ENCODE assay signal across 8 cellular contexts in genomic region chr2:161273038-161273760, GRCh38. TPM values are rescaled to one million over a fixed set of nuclear protein-coding genes. Genes with fewer than 3 reads are reported as not detected.
A peak's percentile ranks its signal among the peaks of the same experiment; 100 is the strongest.
DNase-seq lines count a peak whose midpoint lies in the region; ATAC-seq, FAIRE-seq and TF ChIP-seq lines count a peak whose summit lies in the region.

No MANE protein-coding gene starts in this region.

- H4K20me1 ChIP-seq in HepG2 (ENCODE audit: insufficient read depth, low read length) = no peaks in the 10 kb centered on the region

- H3K27me3 ChIP-seq in HepG2 (ENCODE audit: control insufficient read depth in 1 of 2, insufficient read depth in 2 of 2, low read length in 2 of 2) = peaks cover 2 to 4% of the 10 kb centered on the region in 2 experiments; a peak in 2 of 5 replicates

- CTCF ChIA-PET in HepG2 (lab: Yijun Ruan, JAX; ENCODE audit: low intra/inter-chr PET ratio, low total read pairs) = interaction anchor here (1.1 to 3.5 kb wide), 3 partner anchors 23 to 210 kb away, joined by 3 to 39 read pairs (median 28); no protein-coding TSS in a partner anchor

- no peak overlapping the region for H3K9ac ChIP-seq in HepG2 (ENCODE audit: insufficient read depth, low read depth, low read length)

- peak; percentile 74 for FAIRE-seq in HepG2 (lab: Jason Lieb, UNC)

- H3K27ac ChIP-seq in HepG2 (ENCODE audit: extremely low read length, insufficient read depth, low read length) = no peak overlapping the region

- H3K27ac Mint-ChIP-seq in brain = no peak overlapping the region

- H2AFZ ChIP-seq in HepG2 (ENCODE audit: low read length) = no peak overlapping the region

- peak; percentile 1 to 52 for DNase-seq in NCI-H524 (lab: John Stamatoyannopoulos, UW)
- DNase-seq in NCI-H524 treated with DMSO at 0.1 percent for 48 hours (lab: John Stamatoyannopoulos, UW) = no peak
- DNase-seq in NCI-H748 (lab: John Stamatoyannopoulos, UW; ENCODE audit: unreplicated experiment) = peak; percentile 78
- peak; percentile 64 for DNase-seq in HepG2 (ENCODE audit: low spot score)

- 7% methylated on average over 5 of the region's 5 CpGs for WGBS in HepG2 (ENCODE audit: low lambda C conversion rate)

- no peaks in the 10 kb centered on the region for H3K4me1 ChIP-seq in HepG2 (ENCODE audit: insufficient read depth, low read length)

- BruUV-seq in HepG2 (replicated peaks; lab: Mats Ljungman, UMichigan) = no TSS peak

- H3K36me3 Mint-ChIP-seq in brain = no peaks in the 10 kb centered on the region

- ATAC-seq in GM19438 (IDR thresholded peaks at IDR 0.05; ENCODE audit: low read depth, unreplicated experiment) (peak; percentile 70), HG03520 (IDR thresholded peaks at IDR 0.05; ENCODE audit: unreplicated experiment) (peak; percentile 74), HepG2 (peak; percentile 80), GM21576 (IDR thresholded peaks at IDR 0.05; ENCODE audit: unreplicated experiment) (no peak)

- intact Hi-C loops in HepG2 (cut with micrococcal nuclease; ENCODE audit: unreplicated experiment) = loop anchor here (1.0 to 2.0 kb wide), 3 partner anchors 22 to 1184 kb away; no protein-coding TSS in a partner anchor

- no peak for TF ChIP-seq POLR2A in HepG2 (IDR thresholded peaks at IDR 0.05; ENCODE audit: insufficient read depth in 1 of 2, low read depth in 2 of 2, low read length in 2 of 2)

- no peaks in the 10 kb centered on the region for H3K4me1 Mint-ChIP-seq in brain

- H3K36me3 ChIP-seq in HepG2 (replicated peaks in 1 of 2; ENCODE audit: control insufficient read depth in 1 of 2, insufficient read depth in 2 of 2, low read length in 2 of 2) = no peaks in the 10 kb centered on the region

- H3K4me2 ChIP-seq in HepG2 (ENCODE audit: low read depth, low read length) = no peak overlapping the region

- POLR2A ChIA-PET in HepG2 (lab: Yijun Ruan, JAX) = no interaction called here

- H3K79me2 ChIP-seq in HepG2 (ENCODE audit: insufficient read depth, low read length) = no peaks in the 10 kb centered on the region

- peaks cover 0 to 6% (median 3%) of the 10 kb centered on the region in 5 experiments for H3K9me3 Mint-ChIP-seq in brain

- H3K27me3 Mint-ChIP-seq in brain = peaks cover 4% of the 10 kb centered on the region

- in situ Hi-C loops in HepG2 (cut with HindIII; ENCODE audit: extremely low pct_ligation_motif_present, low pct_unique_long_range_greater_than_20kb) = loop anchor here (25.0 kb wide), 2 partner anchors 289 to 664 kb away; no protein-coding TSS in a partner anchor

- TF ChIP-seq CTCF in brain (conservative IDR thresholded peaks at IDR 0.05) (peak; percentile 76 to 83), HepG2 (CRISPR knock-in tag; IDR thresholded peaks at IDR 0.05) (peak; percentile 81)

- H3K4me3 Mint-ChIP-seq in brain = no peak overlapping the region

- no peaks in the 10 kb centered on the region for H3K9me3 ChIP-seq in HepG2 (ENCODE audit: low read length)

- TF ChIP-seq RAD21 in HepG2 (CRISPR knock-in tag; IDR thresholded peaks at IDR 0.05) = peak; percentile 67; the same call in 1 of the 2 replicates

- H3K4me3 ChIP-seq in HepG2 (replicated peaks in 1 of 3; ENCODE audit: insufficient read depth in 1 of 3, low read depth in 2 of 3, low read length in 3 of 3) = no peak overlapping the region

- TF ChIP-seq EP300 in HepG2 (IDR thresholded peaks at IDR 0.05; ENCODE audit: low read depth in 2 of 2, low read length in 2 of 2) (no peak), HepG2 (CRISPR knock-in tag; IDR thresholded peaks at IDR 0.05; ENCODE audit: borderline replicate concordance) (no peak)

TF ChIP-seq in HepG2, 621 proteins besides CTCF, POLR2A, EP300 and RAD21:
- TF ChIP-seq KLF16 (CRISPR knock-in tag; IDR thresholded peaks at IDR 0.05) (peak in 1 of 2 experiments; percentile 31; a peak in 1 of 4 replicates), ATF4 (CRISPR knock-in tag; IDR thresholded peaks at IDR 0.05) (no peak), ZNF124 (CRISPR knock-in tag; IDR thresholded peaks at IDR 0.05) (no peak), FOXA1 (IDR thresholded peaks at IDR 0.05) (no peak), FOXA1 (CRISPR knock-in tag; IDR thresholded peaks at IDR 0.05) (peak; percentile 53), FOXA3 (CRISPR knock-in tag; IDR thresholded peaks at IDR 0.05) (peak; percentile 78), ZNF614 (CRISPR knock-in tag; IDR thresholded peaks at IDR 0.05; ENCODE audit: borderline replicate concordance) (no peak), SMC3 (IDR thresholded peaks at IDR 0.05; ENCODE audit: low read length) (peak; percentile 65), FOSL1 (CRISPR knock-in tag; IDR thresholded peaks at IDR 0.05; ENCODE audit: borderline replicate concordance) (no peak), STAG1 (CRISPR knock-in tag; IDR thresholded peaks at IDR 0.05) (peak; percentile 84), KDM3A (CRISPR knock-in tag; IDR thresholded peaks at IDR 0.05; ENCODE audit: low read depth) (0 out of 2 replicates have a peak, but pooled peaks have one; percentile 25)

RNA-seq across cellular contexts. Expression of gene PSMD14, which starts 35.0 kb away (rescaled TPM):
- polyA plus RNA-seq in brain (ENCODE audit: insufficient read depth, low read depth, low replicate concordance) (27.7 TPM), HepG2 (2011; rRNA removed) (40.8 and 60.6 TPM in 2 replicates)
- total RNA-seq in HepG2 (2016; rRNA removed; fragmentation: Illumina TruSeq; extraction: Trizol) = 149 and 231 TPM in 2 replicates
- 39.6 and 43.9 TPM in 2 replicates for total RNA-seq in HepG2 (2016; cell fraction: cytosol; rRNA removed; fragmentation: Illumina TruSeq; extraction: Trizol; ENCODE audit: low read depth)
- total RNA-seq in HepG2 (2016; cell fraction: insoluble cytoplasmic fraction; rRNA removed; fragmentation: Illumina TruSeq; extraction: Trizol) = 153 and 232 TPM in 2 replicates
- total RNA-seq in HepG2 (2016; cell fraction: membrane; rRNA removed; fragmentation: Illumina TruSeq; extraction: Trizol) = 53.1 and 54.7 TPM in 2 replicates
- total RNA-seq in HepG2 (2016; cell fraction: nucleus; rRNA removed; fragmentation: Illumina TruSeq; extraction: Trizol) = 116 and 118 TPM in 2 replicates
- polyA plus RNA-seq in HepG2 (2011; cell fraction: cytosol; rRNA removed) = 29.9 and 42.7 TPM in 2 replicates
- 12.9 and 15.9 TPM in 2 replicates for polyA plus RNA-seq in HepG2 (2011; cell fraction: nucleus; rRNA removed)
- 64.5 and 66.6 TPM in 2 replicates for polyA plus RNA-seq in HepG2 (2012)
- 24.0 and 25.1 TPM in 2 replicates for polyA plus RNA-seq in HepG2 (2016; cell fraction: cytosol; fragmentation: Illumina TruSeq; extraction: Trizol; ENCODE audit: low read depth)
- 189 and 200 TPM in 2 replicates for polyA plus RNA-seq in HepG2 (2016; cell fraction: insoluble cytoplasmic fraction; fragmentation: Illumina TruSeq; extraction: Trizol; ENCODE audit: low read depth)
- polyA plus RNA-seq in HepG2 (2016; cell fraction: membrane; fragmentation: Illumina TruSeq; extraction: Trizol; ENCODE audit: low read depth) = 30.2 and 33.4 TPM in 2 replicates
- 70.5 and 71.9 TPM in 2 replicates for polyA plus RNA-seq in HepG2 (2016; cell fraction: nucleus; fragmentation: Illumina TruSeq; extraction: Trizol; ENCODE audit: insufficient read depth, low read depth)
- 13.9 and 20.3 TPM in 2 replicates for polyA minus RNA-seq in HepG2 (2011; rRNA and poly(A)+ RNA removed; ENCODE audit: low replicate concordance)
- polyA minus RNA-seq in HepG2 (2011; cell fraction: cytosol; rRNA and poly(A)+ RNA removed) = 25.6 and 31.3 TPM in 2 replicates
- polyA minus RNA-seq in HepG2 (2011; cell fraction: nucleus; rRNA and poly(A)+ RNA removed) = 114 and 131 TPM in 2 replicates
